In the genomic region with DNA sequence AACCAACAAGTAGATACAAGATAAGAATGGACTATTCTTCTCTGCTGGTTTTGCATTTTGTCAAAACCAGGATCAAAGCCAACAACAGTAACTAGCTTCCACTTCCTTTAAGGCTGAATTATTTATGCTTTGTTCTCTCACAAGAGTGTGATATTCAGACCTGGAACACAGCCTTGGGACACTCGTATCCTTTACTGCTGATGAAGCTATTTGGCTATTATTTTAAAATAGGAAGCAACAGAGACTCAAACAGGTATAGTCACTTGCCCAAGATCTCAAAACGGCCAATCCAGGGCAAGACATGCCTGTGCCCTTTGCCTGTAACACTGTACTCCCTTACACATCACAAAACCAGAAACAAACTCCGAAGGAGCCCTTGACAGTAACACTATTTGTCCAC, we compare ENCODE assay signal across 28 cellular contexts. TPM values are rescaled to one million over a fixed set of nuclear protein-coding genes. Genes with fewer than 3 reads are reported as not detected.
DNase-seq lines count a peak whose midpoint lies in the region; ATAC-seq and TF ChIP-seq lines count a peak whose summit lies in the region.
"Had no signal": no experiment of that assay in that cellular context is flagged by ENCODE, and none has a peak within 500 bp of the region (broad histone marks: within the 10 kb centered on the region; RNA-seq: fewer than 3 reads in every experiment).

No MANE protein-coding gene starts in this region.

- H3K9ac ChIP-seq in PC-3 (ENCODE audit: low read length) = no peak overlapping the region

- H3K9me2 ChIP-seq in PC-3 (replicated peaks; ENCODE audit: low read length) = no peaks in the 10 kb centered on the region

- H3K36me3 Mint-ChIP-seq in chondrocyte (ENCODE audit: low read depth) = peaks cover 1% of the 10 kb centered on the region
- H3K36me3 Mint-ChIP-seq: activated CD4-positive, alpha-beta memory T cell treated with anti-CD3 and anti-CD28 coated beads for 36 hours had no signal

- CTCF ChIA-PET in PC-3 (lab: Charles Lee) = no interaction called here

- H3K4me2 ChIP-seq in PC-3 (ENCODE audit: low read length) = 0 out of 2 replicates have a peak overlapping the region, but pooled peaks have one; percentile 83

- no peak for ATAC-seq in PC-3
- no peak for ATAC-seq in HG03135 (IDR thresholded peaks at IDR 0.05; ENCODE audit: unreplicated experiment)
- ATAC-seq: activated naive CD8-positive, alpha-beta T cell treated with anti-CD3 and anti-CD28 coated beads, Interleukin-2, amount 50 U/mL, for 24 hours; activated T-cell treated with anti-CD3 and anti-CD28 coated beads, Interleukin-2, amount 50 U/mL, for 72 hours; left lung; right cardiac atrium had no signal

- no peaks in the 10 kb centered on the region for H3K9me3 Mint-ChIP-seq in chondrocyte (ENCODE audit: low read depth)
- H3K9me3 Mint-ChIP-seq: activated CD4-positive, alpha-beta memory T cell treated with anti-CD3 and anti-CD28 coated beads for 36 hours; activated naive CD8-positive, alpha-beta T cell treated with anti-CD3 and anti-CD28 coated beads, Interleukin-2, amount 50 U/mL, for 24 hours; activated T-cell treated with anti-CD3 and anti-CD28 coated beads, Interleukin-2, amount 50 U/mL, for 72 hours had no signal

- H3K27me3 ChIP-seq in PC-3 (ENCODE audit: low read length) = no peaks in the 10 kb centered on the region
- no peaks in the 10 kb centered on the region for H3K27me3 ChIP-seq in suprapubic skin
- H3K27me3 ChIP-seq: left lung, stomach, tibial nerve had no signal

- H3K79me2 ChIP-seq in PC-3 (ENCODE audit: low read length) = no peaks in the 10 kb centered on the region

- no peaks in the 10 kb centered on the region for H4K20me1 ChIP-seq in PC-3 (ENCODE audit: low read length)

- H3K27me3 Mint-ChIP-seq in chondrocyte (ENCODE audit: low read depth) = no peaks in the 10 kb centered on the region
- H3K27me3 Mint-ChIP-seq: activated CD4-positive, alpha-beta memory T cell treated with anti-CD3 and anti-CD28 coated beads for 36 hours; activated naive CD8-positive, alpha-beta T cell treated with anti-CD3 and anti-CD28 coated beads, Interleukin-2, amount 50 U/mL, for 24 hours had no signal

- no peaks in the 10 kb centered on the region for H3K36me3 ChIP-seq in PC-3 (ENCODE audit: low read depth, low read length)
- H3K36me3 ChIP-seq in suprapubic skin = no peaks in the 10 kb centered on the region
- H3K36me3 ChIP-seq: HAP-1, left lung, stomach, tibial nerve had no signal

- WGBS in suprapubic skin = 45% methylated on average over 3 of the region's 3 CpGs

- H3K4me1 ChIP-seq in PC-3 (ENCODE audit: insufficient read depth, low read length) = peaks cover 47% of the 10 kb centered on the region
- H3K4me1 ChIP-seq in suprapubic skin = peaks cover 38% of the 10 kb centered on the region
- H3K4me1 ChIP-seq: HAP-1 had no signal

- H3F3A ChIP-seq in PC-3 (ENCODE audit: low read length, unreplicated experiment) = peaks cover 6% of the 10 kb centered on the region

- no TSS peak for BruUV-seq in PC-3 (replicated peaks; lab: Mats Ljungman, UMichigan)

- H3K4me3 Mint-ChIP-seq in chondrocyte (ENCODE audit: unreplicated experiment) = no peak overlapping the region
- H3K4me3 Mint-ChIP-seq: activated CD4-positive, alpha-beta memory T cell treated with anti-CD3 and anti-CD28 coated beads for 36 hours; activated naive CD8-positive, alpha-beta T cell treated with anti-CD3 and anti-CD28 coated beads, Interleukin-2, amount 50 U/mL, for 24 hours; activated T-cell treated with anti-CD3 and anti-CD28 coated beads, Interleukin-2, amount 50 U/mL, for 72 hours had no signal

- peak overlapping the region; percentile 42 for H3K27ac Mint-ChIP-seq in chondrocyte (ENCODE audit: unreplicated experiment)
- H3K27ac Mint-ChIP-seq: activated CD4-positive, alpha-beta memory T cell treated with anti-CD3 and anti-CD28 coated beads for 36 hours; activated naive CD8-positive, alpha-beta T cell treated with anti-CD3 and anti-CD28 coated beads, Interleukin-2, amount 50 U/mL, for 24 hours; activated T-cell treated with anti-CD3 and anti-CD28 coated beads, Interleukin-2, amount 50 U/mL, for 72 hours had no signal

- no peak for TF ChIP-seq EP300 in suprapubic skin (IDR thresholded peaks at IDR 0.05)

- TF ChIP-seq POLR2A in suprapubic skin (IDR thresholded peaks at IDR 0.05) = no peak

- no peak overlapping the region for H3K4me3 ChIP-seq in PC-3 (ENCODE audit: low read length)
- no peak overlapping the region for H3K4me3 ChIP-seq in suprapubic skin
- H3K4me3 ChIP-seq: HAP-1, left lung, SK-N-MC, stomach, tibial nerve had no signal

- H3K27ac ChIP-seq in PC-3 (ENCODE audit: low read length) (peak overlapping the region; percentile 88; the same call in 1 of the 2 replicates), suprapubic skin (peak overlapping the region; percentile 64)
- H3K27ac ChIP-seq: left lung, SK-N-MC, stomach had no signal

- peaks cover 47% of the 10 kb centered on the region for H3K4me1 Mint-ChIP-seq in chondrocyte (ENCODE audit: low read depth)
- H3K4me1 Mint-ChIP-seq: activated naive CD8-positive, alpha-beta T cell treated with anti-CD3 and anti-CD28 coated beads, Interleukin-2, amount 50 U/mL, for 24 hours had no signal

- no peak for DNase-seq in PC-3
- DNase-seq in chondrocyte (ENCODE audit: low spot score) = no peak
- DNase-seq in kidney tubule cell (ENCODE audit: low spot score) = peak; percentile 6
- DNase-seq in suprapubic skin (ENCODE audit: low spot score in 2 of 2) = no peak
- no peak for DNase-seq in DMS114 treated with DMSO at 0.1 percent for 48 hours (lab: John Stamatoyannopoulos, UW; ENCODE audit: unreplicated experiment)
- no peak for DNase-seq in NOMO-1 treated with DMSO at 0.1 percent for 48 hours (lab: John Stamatoyannopoulos, UW; ENCODE audit: unreplicated experiment)
- DNase-seq: activated CD4-positive, alpha-beta memory T cell treated with anti-CD3 and anti-CD28 coated beads for 36 hours; activated CD4-positive, CD25-positive, alpha-beta regulatory T cell; activated naive CD4-positive, alpha-beta T cell; activated naive CD8-positive, alpha-beta T cell treated with anti-CD3 and anti-CD28 coated beads, Interleukin-2, amount 50 U/mL, for 24 hours; activated T-cell treated with anti-CD3 and anti-CD28 coated beads, Interleukin-2, amount 50 U/mL, for 72 hours; Calu3; cerebellar nuclear complex; DND-41; GF-D8; Kasumi-1; left lung; MV-4-11; NCI-H146; NCI-H446; posterior cingulate gyrus; right cardiac atrium; stimulated activated CD4-positive, alpha-beta T cell treated with anti-CD3 and anti-CD28 coated beads, Interleukin-4, amount 100 ng/mL, for 1 hour; stomach had no signal

- H3K9me3 ChIP-seq in PC-3 (ENCODE audit: low read length) (no peaks in the 10 kb centered on the region), suprapubic skin (no peaks in the 10 kb centered on the region)
- H3K9me3 ChIP-seq: HAP-1, left lung, stomach, tibial nerve had no signal

- intact Hi-C loops in PC-3 (cut with micrococcal nuclease) = no loop called here

- POLR2A ChIA-PET in PC-3 (lab: Charles Lee; ENCODE audit: unreplicated experiment) = no interaction called here

- TF ChIP-seq CTCF in PC-3 (conservative IDR thresholded peaks at IDR 0.05; ENCODE audit: low read depth, low read length) (no peak), chondrocyte (IDR thresholded peaks at IDR 0.05) (no peak), suprapubic skin (IDR thresholded peaks at IDR 0.05) (no peak)

- no peak overlapping the region for H2AFZ ChIP-seq in PC-3 (ENCODE audit: low read length)

RNA-seq across cellular contexts. Expression of gene SPTLC3, which starts 19.9 kb away (rescaled TPM):
- total RNA-seq in PC-3 (2014; rRNA removed) = 6.3 and 16.3 TPM in 2 replicates
- total RNA-seq in chondrocyte = 5.0 to 11.9 TPM (median 5.8 TPM) in 3 replicates
- 10 to 100 TPM; 54.1 to 83.0 (median 64.7) TPM for total RNA-seq in suprapubic skin
